ENCODE assay signal across 23 cellular contexts in genomic region chr2:73259704-73260337, GRCh38. TPM values are rescaled to one million over a fixed set of nuclear protein-coding genes. Genes with fewer than 3 reads are reported as not detected.
DNase-seq lines count a peak whose midpoint lies in the region; ATAC-seq, FAIRE-seq and TF ChIP-seq lines count a peak whose summit lies in the region.
"Had no signal": no experiment of that assay in that cellular context is flagged by ENCODE, and none has a peak within 500 bp of the region (broad histone marks: within the 10 kb centered on the region; RNA-seq: fewer than 3 reads in every experiment).

No MANE protein-coding gene starts in this region.

- no peak overlapping the region for H2BK120ac ChIP-seq in H9 (ENCODE audit: low read depth, low read length, poor library complexity, severe bottlenecking)

- H3K27me3 Mint-ChIP-seq in Caco-2 (ENCODE audit: insufficient read depth, unreplicated experiment) = no peaks in the 10 kb centered on the region
- H3K27me3 Mint-ChIP-seq in H9 (ENCODE audit: low read depth) = no peaks in the 10 kb centered on the region; the same call in 1 of the 2 replicates
- H3K27me3 Mint-ChIP-seq: CD4-positive, CD25-positive, alpha-beta regulatory T cell; IgD-negative memory B cell had no signal

- BruUV-seq in HepG2 (replicated peaks; lab: Mats Ljungman, UMichigan) (no TSS peak), Caco-2 (replicated peaks; lab: Mats Ljungman, UMichigan) (no TSS peak)

- H2AFZ ChIP-seq in HepG2 (ENCODE audit: low read length) (no peak overlapping the region), H9 (ENCODE audit: low read length) (no peak overlapping the region)
- H2AFZ ChIP-seq: GM23248, PC-9 had no signal

- H3K4ac ChIP-seq in H9 (ENCODE audit: low read depth, low read length) = no peak overlapping the region

- H3K23me2 ChIP-seq in H9 (ENCODE audit: insufficient read length, low read depth, low read length, poor library complexity, severe bottlenecking) = no peaks in the 10 kb centered on the region

- intact Hi-C loops in HepG2 (cut with micrococcal nuclease; ENCODE audit: unreplicated experiment) (loop anchor here (1.0 to 5.0 kb wide), 3 partner anchors 47 to 98 kb away; no protein-coding TSS in a partner anchor), right lobe of liver (cut with DNase I) (no loop called here), upper lobe of right lung (cut with DNase I) (no loop called here), Caco-2 (cut with micrococcal nuclease; ENCODE audit: unreplicated experiment) (loop anchor here (2.0 kb wide), 1 partner anchor 45 kb away; the partner anchor contains the start of gene SMYD5)

- H3K23ac ChIP-seq in H9 (ENCODE audit: insufficient read length, low read depth, low read length) = no peak overlapping the region

- H3K27me3 ChIP-seq in HepG2 (ENCODE audit: control insufficient read depth in 1 of 2, insufficient read depth in 2 of 2, low read length in 2 of 2) (no peaks in the 10 kb centered on the region), right lobe of liver (no peaks in the 10 kb centered on the region), upper lobe of right lung (no peaks in the 10 kb centered on the region), Caco-2 (replicated peaks; ENCODE audit: control insufficient read depth, insufficient read depth, low read length) (no peaks in the 10 kb centered on the region), H9 (ENCODE audit: insufficient read depth, low read length) (no peaks in the 10 kb centered on the region)

- no peak overlapping the region for H3K27ac Mint-ChIP-seq in Caco-2 (ENCODE audit: unreplicated experiment)
- no peak overlapping the region for H3K27ac Mint-ChIP-seq in H9
- H3K27ac Mint-ChIP-seq: CD4-positive, CD25-positive, alpha-beta regulatory T cell; HFFc6 had no signal

- H3K79me1 ChIP-seq in H9 (ENCODE audit: insufficient read depth, low read depth, low read length, poor library complexity, severe bottlenecking) = no peaks in the 10 kb centered on the region

- H3K9me3 ChIP-seq in HepG2 (ENCODE audit: low read length) (no peaks in the 10 kb centered on the region), right lobe of liver (no peaks in the 10 kb centered on the region), upper lobe of right lung (no peaks in the 10 kb centered on the region), Caco-2 (no peaks in the 10 kb centered on the region), H9 (ENCODE audit: control insufficient read depth, low read depth, low read length) (no peaks in the 10 kb centered on the region)

- no peak overlapping the region for H4K8ac ChIP-seq in H9 (replicated peaks; ENCODE audit: insufficient read length, low read depth, low read length)

- no peak overlapping the region for H2AK5ac ChIP-seq in H9 (ENCODE audit: insufficient read length, low read length)

- H3T11ph ChIP-seq in H9 (ENCODE audit: low read length) = no peak overlapping the region

- no peak overlapping the region for H3K27ac ChIP-seq in HepG2 (ENCODE audit: extremely low read length, insufficient read depth, low read length)
- H3K27ac ChIP-seq in right lobe of liver = no peak overlapping the region
- no peak overlapping the region for H3K27ac ChIP-seq in upper lobe of right lung
- H3K27ac ChIP-seq in H9 (ENCODE audit: insufficient read length, low read depth, low read length) = no peak overlapping the region
- H3K27ac ChIP-seq: GM23248, PC-9 had no signal

- H3K36me3 ChIP-seq in HepG2 (replicated peaks in 1 of 2; ENCODE audit: control insufficient read depth in 1 of 2, insufficient read depth in 2 of 2, low read length in 2 of 2) = peaks cover 2 to 10% of the 10 kb centered on the region in 2 experiments; a peak in 4 of 5 replicates
- H3K36me3 ChIP-seq in right lobe of liver = no peaks in the 10 kb centered on the region
- H3K36me3 ChIP-seq in upper lobe of right lung = no peaks in the 10 kb centered on the region
- H3K36me3 ChIP-seq in Caco-2 (ENCODE audit: control insufficient read depth, insufficient read depth, low read length) = no peaks in the 10 kb centered on the region; the same call in 1 of the 2 replicates

- CTCF ChIA-PET in HepG2 (lab: Yijun Ruan, JAX; ENCODE audit: low intra/inter-chr PET ratio, low total read pairs) = interaction anchor here (1.2 to 1.7 kb wide), 2 partner anchors 83 to 175 kb away, joined by 4 to 8 read pairs; no protein-coding TSS in a partner anchor
- CTCF ChIA-PET in Caco-2 (lab: Charles Lee) = interaction anchor here (1.0 to 1.3 kb wide), 4 partner anchors 9 to 82 kb away, joined by 3 to 6 read pairs (median 4); partner anchors contain the start of gene PRADC1

- H3K36me3 Mint-ChIP-seq in Caco-2 (ENCODE audit: insufficient read depth, unreplicated experiment) = peaks cover 34% of the 10 kb centered on the region
- H3K36me3 Mint-ChIP-seq in H9 (ENCODE audit: insufficient read depth in 1 of 3, low read depth in 3 of 3) = peaks cover 13 to 42% (median 26%) of the 10 kb centered on the region in 3 experiments; a peak in 6 of 7 replicates

- no peaks in the 10 kb centered on the region for H3K4me1 Mint-ChIP-seq in Caco-2 (ENCODE audit: low read depth, unreplicated experiment)
- peaks cover 17 to 18% of the 10 kb centered on the region in 2 experiments for H3K4me1 Mint-ChIP-seq in H9

- POLR2A ChIA-PET in HepG2 (lab: Yijun Ruan, JAX) = interaction anchor here (0.6 to 2.1 kb wide), 5 partner anchors 10 to 47 kb away, joined by 3 to 6 read pairs (median 4); partner anchors contain the start of genes CCT7, PRADC1 and SMYD5
- POLR2A ChIA-PET in Caco-2 (lab: Charles Lee) = no interaction called here

- TF ChIP-seq EP300 in HepG2 (IDR thresholded peaks at IDR 0.05; ENCODE audit: low read depth in 2 of 2, low read length in 2 of 2) = no peak
- no peak for TF ChIP-seq EP300 in HepG2 (CRISPR knock-in tag; IDR thresholded peaks at IDR 0.05; ENCODE audit: borderline replicate concordance)

- H2BK5ac ChIP-seq in H9 (ENCODE audit: insufficient read length, low read length) = no peak overlapping the region

- no peak for TF ChIP-seq RAD21 in HepG2 (CRISPR knock-in tag; IDR thresholded peaks at IDR 0.05)

- no peak for FAIRE-seq in HepG2 (lab: Jason Lieb, UNC)
- FAIRE-seq: D721Med had no signal

- H3K9ac ChIP-seq in HepG2 (ENCODE audit: insufficient read depth, low read depth, low read length) = no peak overlapping the region
- no peak overlapping the region for H3K9ac ChIP-seq in H9 (ENCODE audit: extremely low read depth, insufficient read length, low read length)
- H3K9ac ChIP-seq: GM23248 had no signal

- no peaks in the 10 kb centered on the region for H4K20me1 ChIP-seq in HepG2 (ENCODE audit: insufficient read depth, low read length)
- no peaks in the 10 kb centered on the region for H4K20me1 ChIP-seq in H9 (ENCODE audit: control insufficient read depth, insufficient read depth, insufficient read length)

- no peak overlapping the region for H4K91ac ChIP-seq in H9 (ENCODE audit: insufficient read length, low read depth, low read length)

- no peaks in the 10 kb centered on the region for H3K79me2 ChIP-seq in HepG2 (ENCODE audit: insufficient read depth, low read length)
- H3K79me2 ChIP-seq in H9 (ENCODE audit: insufficient read depth, low read length) = no peaks in the 10 kb centered on the region

- H2BK12ac ChIP-seq in H9 (ENCODE audit: insufficient read length, low read depth, low read length) = no peak overlapping the region

- H2BK15ac ChIP-seq in H9 (ENCODE audit: low read depth, low read length) = no peak overlapping the region

- TF ChIP-seq POLR2A in HepG2 (IDR thresholded peaks at IDR 0.05; ENCODE audit: insufficient read depth in 1 of 2, low read depth in 2 of 2, low read length in 2 of 2) (no peak), right lobe of liver (IDR thresholded peaks at IDR 0.05) (no peak)

- H3K4me3 ChIP-seq in HepG2 (replicated peaks in 1 of 3; ENCODE audit: insufficient read depth in 1 of 3, low read depth in 2 of 3, low read length in 3 of 3) (no peak overlapping the region), right lobe of liver (no peak overlapping the region), upper lobe of right lung (no peak overlapping the region), Caco-2 (ENCODE audit: low read depth, low read length) (no peak overlapping the region)
- H3K4me3 ChIP-seq: GM23248, PC-9 had no signal

- H3K14ac ChIP-seq in H9 (ENCODE audit: insufficient read depth, low read length) = no peak overlapping the region

- TF ChIP-seq CTCF in HepG2 (CRISPR knock-in tag; IDR thresholded peaks at IDR 0.05) = no peak
- no peak for TF ChIP-seq CTCF in right lobe of liver (IDR thresholded peaks at IDR 0.05)
- TF ChIP-seq CTCF in upper lobe of right lung (IDR thresholded peaks at IDR 0.05) = no peak
- no peak for TF ChIP-seq CTCF in Caco-2 (IDR thresholded peaks at IDR 0.05; ENCODE audit: insufficient read depth in 1 of 2, low read depth in 1 of 2, low read length in 1 of 2, severe bottlenecking in 1 of 2, unreplicated experiment in 1 of 2)
- TF ChIP-seq CTCF in H9 (conservative IDR thresholded peaks at IDR 0.05) = no peak

- in situ Hi-C loops in HepG2 (cut with HindIII; ENCODE audit: extremely low pct_ligation_motif_present, low pct_unique_long_range_greater_than_20kb) = no loop called here

- no peak overlapping the region for H2BK20ac ChIP-seq in H9 (ENCODE audit: low read depth, low read length, poor library complexity, severe bottlenecking)

- H3K9me3 Mint-ChIP-seq in Caco-2 (ENCODE audit: unreplicated experiment) (no peaks in the 10 kb centered on the region), H9 (no peaks in the 10 kb centered on the region; a peak in 1 of 5 replicates)
- H3K9me3 Mint-ChIP-seq: CD4-positive, CD25-positive, alpha-beta regulatory T cell; HFFc6; IgD-negative memory B cell had no signal

- DNase-seq in HepG2 (ENCODE audit: low spot score) (no peak), right lobe of liver (no peak), mesenteric fat pad (ENCODE audit: low spot score) (peak; percentile 65), upper lobe of right lung (peak; percentile 39), Caco-2 (no peak), H9 (no peak)
- DNase-seq: CD4-positive, CD25-positive, alpha-beta regulatory T cell; NCI-H1092; NCI-H1417 treated with DMSO at 0.1 percent for 48 hours; NCI-H1694 treated with DMSO at 0.1 percent for 48 hours; NCI-H2081; NCI-H2227 treated with DMSO at 0.1 percent for 48 hours; NCI-H526 treated with DMSO at 0.1 percent for 48 hours had no signal

- H3K18ac ChIP-seq in H9 (ENCODE audit: insufficient read length, low read depth, low read length) = no peak overlapping the region

- 96% methylated on average over 4 of the region's 4 CpGs for WGBS in HepG2 (ENCODE audit: low lambda C conversion rate)
- WGBS in right lobe of liver (ENCODE audit: insufficient coverage, low coverage, low lambda C conversion rate, missing lambda C conversion rate) = 20% methylated on average over 2 of the region's 4 CpGs
- no CpG with 5 or more reads among the region's 4 CpGs for WGBS in H9 (ENCODE audit: extremely low coverage, insufficient read length, low lambda C conversion rate)

- H3K4me1 ChIP-seq in HepG2 (ENCODE audit: insufficient read depth, low read length) (peaks cover 51% of the 10 kb centered on the region), right lobe of liver (no peaks in the 10 kb centered on the region), upper lobe of right lung (no peaks in the 10 kb centered on the region), Caco-2 (no peaks in the 10 kb centered on the region), H9 (ENCODE audit: insufficient read depth, low read length) (no peaks in the 10 kb centered on the region)

- no peak overlapping the region for H3K4me2 ChIP-seq in HepG2 (ENCODE audit: low read depth, low read length)
- H3K4me2 ChIP-seq in H9 (ENCODE audit: insufficient read depth, insufficient read length, low read length) = no peak overlapping the region
- H3K4me2 ChIP-seq: PC-9 had no signal

- H4K5ac ChIP-seq in H9 (ENCODE audit: insufficient read length, low read depth, low read length) = no peak overlapping the region

- H3K4me3 Mint-ChIP-seq in Caco-2 (ENCODE audit: unreplicated experiment) (no peak overlapping the region), H9 (peak overlapping the region in 1 of 2 experiments; percentile 8; a peak in 1 of 5 replicates)
- H3K4me3 Mint-ChIP-seq: CD4-positive, CD25-positive, alpha-beta regulatory T cell; HFFc6; IgD-negative memory B cell had no signal

- no peak for ATAC-seq in HepG2
- no peak for ATAC-seq in right lobe of liver
- ATAC-seq in upper lobe of right lung = no peak

- no peak overlapping the region for H3K56ac ChIP-seq in H9 (ENCODE audit: insufficient read length, low read depth, low read length)

RNA-seq across cellular contexts. Expression of gene FBXO41, which starts 24.5 kb away (rescaled TPM):
- total RNA-seq in HepG2 (2016; rRNA removed; fragmentation: Illumina TruSeq; extraction: Trizol) = 3.0 and 4.2 TPM in 2 replicates
- 1.2 TPM in 2 replicates for total RNA-seq in HepG2 (2016; cell fraction: cytosol; rRNA removed; fragmentation: Illumina TruSeq; extraction: Trizol; ENCODE audit: low read depth)
- 2.7 and 3.8 TPM in 2 replicates for total RNA-seq in HepG2 (2016; cell fraction: insoluble cytoplasmic fraction; rRNA removed; fragmentation: Illumina TruSeq; extraction: Trizol)
- 2.4 and 2.5 TPM in 2 replicates for total RNA-seq in HepG2 (2016; cell fraction: membrane; rRNA removed; fragmentation: Illumina TruSeq; extraction: Trizol)
- 6.0 and 6.4 TPM in 2 replicates for total RNA-seq in HepG2 (2016; cell fraction: nucleus; rRNA removed; fragmentation: Illumina TruSeq; extraction: Trizol)
- polyA plus RNA-seq in HepG2 (2011; rRNA removed) = 10.3 and 11.1 TPM in 2 replicates
- 5.7 and 7.4 TPM in 2 replicates for polyA plus RNA-seq in HepG2 (2011; cell fraction: cytosol; rRNA removed)
- polyA plus RNA-seq in HepG2 (2011; cell fraction: nucleus; rRNA removed) = 32.6 and 44.1 TPM in 2 replicates
- 8.1 and 9.8 TPM in 2 replicates for polyA plus RNA-seq in HepG2 (2012)
- 1.0 and 1.1 TPM in 2 replicates for polyA plus RNA-seq in HepG2 (2016; cell fraction: cytosol; fragmentation: Illumina TruSeq; extraction: Trizol; ENCODE audit: low read depth)
- 3.1 and 4.1 TPM in 2 replicates for polyA plus RNA-seq in HepG2 (2016; cell fraction: insoluble cytoplasmic fraction; fragmentation: Illumina TruSeq; extraction: Trizol; ENCODE audit: low read depth)
- polyA plus RNA-seq in HepG2 (2016; cell fraction: membrane; fragmentation: Illumina TruSeq; extraction: Trizol; ENCODE audit: low read depth) = 1.6 and 2.0 TPM in 2 replicates
- 20.4 and 21.9 TPM in 2 replicates for polyA plus RNA-seq in HepG2 (2016; cell fraction: nucleus; fragmentation: Illumina TruSeq; extraction: Trizol; ENCODE audit: insufficient read depth, low read depth)
- polyA minus RNA-seq in HepG2 (2011; rRNA and poly(A)+ RNA removed; ENCODE audit: low replicate concordance) = 12.4 and 15.2 TPM in 2 replicates
- 5.4 and 6.2 TPM in 2 replicates for polyA minus RNA-seq in HepG2 (2011; cell fraction: cytosol; rRNA and poly(A)+ RNA removed)
- 14.7 and 16.5 TPM in 2 replicates for polyA minus RNA-seq in HepG2 (2011; cell fraction: nucleus; rRNA and poly(A)+ RNA removed)
- under 1 TPM; 0.13 to 0.65 (median 0.38) TPM for total RNA-seq in right lobe of liver
- total RNA-seq in mesenteric fat pad = 1.7 TPM
- total RNA-seq in upper lobe of right lung = 2.1 TPM
- 11.6 and 12.1 TPM in 2 replicates for total RNA-seq in Caco-2 (2022)
- 15.4 and 16.2 TPM in 2 replicates for total RNA-seq in H9 (2021)

RNA-seq across cellular contexts. Expression of gene CCT7, which starts 25.7 kb away (rescaled TPM):
- total RNA-seq in HepG2 (2016; rRNA removed; fragmentation: Illumina TruSeq; extraction: Trizol) (517 and 689 TPM in 2 replicates), right lobe of liver (100 to 1,000 TPM in 3 of 6 experiments, 10 to 100 TPM in 3; 83.5 to 131 (median 99.4) TPM), mesenteric fat pad (190 TPM), upper lobe of right lung (152 TPM), Caco-2 (2022) (450 and 505 TPM in 2 replicates), H9 (2021) (500 and 529 TPM in 2 replicates)
- total RNA-seq in HepG2 (2016; cell fraction: cytosol; rRNA removed; fragmentation: Illumina TruSeq; extraction: Trizol; ENCODE audit: low read depth) = 83.8 and 91.7 TPM in 2 replicates
- total RNA-seq in HepG2 (2016; cell fraction: insoluble cytoplasmic fraction; rRNA removed; fragmentation: Illumina TruSeq; extraction: Trizol) = 525 and 715 TPM in 2 replicates
- 114 and 115 TPM in 2 replicates for total RNA-seq in HepG2 (2016; cell fraction: membrane; rRNA removed; fragmentation: Illumina TruSeq; extraction: Trizol)
- 196 and 212 TPM in 2 replicates for total RNA-seq in HepG2 (2016; cell fraction: nucleus; rRNA removed; fragmentation: Illumina TruSeq; extraction: Trizol)
- 326 and 347 TPM in 2 replicates for polyA plus RNA-seq in HepG2 (2011; rRNA removed)
- polyA plus RNA-seq in HepG2 (2011; cell fraction: cytosol; rRNA removed) = 421 and 439 TPM in 2 replicates
- polyA plus RNA-seq in HepG2 (2011; cell fraction: nucleus; rRNA removed) = 113 and 132 TPM in 2 replicates
- 497 and 591 TPM in 2 replicates for polyA plus RNA-seq in HepG2 (2012)
- polyA plus RNA-seq in HepG2 (2016; cell fraction: cytosol; fragmentation: Illumina TruSeq; extraction: Trizol; ENCODE audit: low read depth) = 60.5 and 62.9 TPM in 2 replicates
- 605 and 611 TPM in 2 replicates for polyA plus RNA-seq in HepG2 (2016; cell fraction: insoluble cytoplasmic fraction; fragmentation: Illumina TruSeq; extraction: Trizol; ENCODE audit: low read depth)
- 71.6 and 78.2 TPM in 2 replicates for polyA plus RNA-seq in HepG2 (2016; cell fraction: membrane; fragmentation: Illumina TruSeq; extraction: Trizol; ENCODE audit: low read depth)
- polyA plus RNA-seq in HepG2 (2016; cell fraction: nucleus; fragmentation: Illumina TruSeq; extraction: Trizol; ENCODE audit: insufficient read depth, low read depth) = 207 and 227 TPM in 2 replicates
- polyA minus RNA-seq in HepG2 (2011; rRNA and poly(A)+ RNA removed; ENCODE audit: low replicate concordance) = 594 and 852 TPM in 2 replicates
- polyA minus RNA-seq in HepG2 (2011; cell fraction: cytosol; rRNA and poly(A)+ RNA removed) = 197 and 217 TPM in 2 replicates
- 138 and 184 TPM in 2 replicates for polyA minus RNA-seq in HepG2 (2011; cell fraction: nucleus; rRNA and poly(A)+ RNA removed)

RNA-seq across cellular contexts. Expression of gene PRADC1, which starts 26.8 kb away (rescaled TPM):
- total RNA-seq in HepG2 (2016; rRNA removed; fragmentation: Illumina TruSeq; extraction: Trizol) = 30.0 and 37.2 TPM in 2 replicates
- total RNA-seq in HepG2 (2016; cell fraction: cytosol; rRNA removed; fragmentation: Illumina TruSeq; extraction: Trizol; ENCODE audit: low read depth) = 141 and 145 TPM in 2 replicates
- 25.4 and 37.6 TPM in 2 replicates for total RNA-seq in HepG2 (2016; cell fraction: insoluble cytoplasmic fraction; rRNA removed; fragmentation: Illumina TruSeq; extraction: Trizol)
- total RNA-seq in HepG2 (2016; cell fraction: membrane; rRNA removed; fragmentation: Illumina TruSeq; extraction: Trizol) = 112 and 121 TPM in 2 replicates
- 16.8 TPM in 2 replicates for total RNA-seq in HepG2 (2016; cell fraction: nucleus; rRNA removed; fragmentation: Illumina TruSeq; extraction: Trizol)
- polyA plus RNA-seq in HepG2 (2011; rRNA removed) = 11.6 and 12.1 TPM in 2 replicates
- 10.0 and 15.9 TPM in 2 replicates for polyA plus RNA-seq in HepG2 (2011; cell fraction: cytosol; rRNA removed)
- polyA plus RNA-seq in HepG2 (2011; cell fraction: nucleus; rRNA removed) = 4.1 and 7.0 TPM in 2 replicates
- 5.7 and 8.8 TPM in 2 replicates for polyA plus RNA-seq in HepG2 (2012)
- 152 and 157 TPM in 2 replicates for polyA plus RNA-seq in HepG2 (2016; cell fraction: cytosol; fragmentation: Illumina TruSeq; extraction: Trizol; ENCODE audit: low read depth)
- 23.1 and 23.9 TPM in 2 replicates for polyA plus RNA-seq in HepG2 (2016; cell fraction: insoluble cytoplasmic fraction; fragmentation: Illumina TruSeq; extraction: Trizol; ENCODE audit: low read depth)
- polyA plus RNA-seq in HepG2 (2016; cell fraction: membrane; fragmentation: Illumina TruSeq; extraction: Trizol; ENCODE audit: low read depth) = 103 and 106 TPM in 2 replicates
- 23.7 and 26.7 TPM in 2 replicates for polyA plus RNA-seq in HepG2 (2016; cell fraction: nucleus; fragmentation: Illumina TruSeq; extraction: Trizol; ENCODE audit: insufficient read depth, low read depth)
- polyA minus RNA-seq in HepG2 (2011; rRNA and poly(A)+ RNA removed; ENCODE audit: low replicate concordance) = 19.5 and 55.8 TPM in 2 replicates
- polyA minus RNA-seq in HepG2 (2011; cell fraction: cytosol; rRNA and poly(A)+ RNA removed) = 2.7 and 5.5 TPM in 2 replicates
- 2.2 and 3.3 TPM in 2 replicates for polyA minus RNA-seq in HepG2 (2011; cell fraction: nucleus; rRNA and poly(A)+ RNA removed)
- total RNA-seq in right lobe of liver = 10 to 100 TPM; 17.8 to 26.1 (median 22.5) TPM
- total RNA-seq in mesenteric fat pad = 31.1 TPM
- total RNA-seq in upper lobe of right lung = 15.5 TPM
- total RNA-seq in Caco-2 (2022) = 24.1 and 25.4 TPM in 2 replicates
- 9.6 and 11.1 TPM in 2 replicates for total RNA-seq in H9 (2021)

RNA-seq across cellular contexts. Expression of gene EGR4, which starts 33.5 kb away (rescaled TPM):
- total RNA-seq in HepG2 (2016; rRNA removed; fragmentation: Illumina TruSeq; extraction: Trizol) = not detected in 2 replicates
- total RNA-seq in HepG2 (2016; cell fraction: cytosol; rRNA removed; fragmentation: Illumina TruSeq; extraction: Trizol; ENCODE audit: low read depth) = not detected in 2 replicates
- total RNA-seq in HepG2 (2016; cell fraction: insoluble cytoplasmic fraction; rRNA removed; fragmentation: Illumina TruSeq; extraction: Trizol) = 0.06 TPM in 1 of 2 replicates, not detected in the other
- total RNA-seq in HepG2 (2016; cell fraction: membrane; rRNA removed; fragmentation: Illumina TruSeq; extraction: Trizol) = not detected in 2 replicates
- not detected in 2 replicates for total RNA-seq in HepG2 (2016; cell fraction: nucleus; rRNA removed; fragmentation: Illumina TruSeq; extraction: Trizol)
- not detected in 2 replicates for polyA plus RNA-seq in HepG2 (2011; rRNA removed)
- 0.03 TPM in 1 of 2 replicates, not detected in the other for polyA plus RNA-seq in HepG2 (2011; cell fraction: cytosol; rRNA removed)
- 0.07 TPM in 1 of 2 replicates, not detected in the other for polyA plus RNA-seq in HepG2 (2011; cell fraction: nucleus; rRNA removed)
- not detected in 2 replicates for polyA plus RNA-seq in HepG2 (2012)
- not detected in 2 replicates for polyA plus RNA-seq in HepG2 (2016; cell fraction: cytosol; fragmentation: Illumina TruSeq; extraction: Trizol; ENCODE audit: low read depth)
- polyA plus RNA-seq in HepG2 (2016; cell fraction: insoluble cytoplasmic fraction; fragmentation: Illumina TruSeq; extraction: Trizol; ENCODE audit: low read depth) = not detected in 2 replicates
- not detected in 2 replicates for polyA plus RNA-seq in HepG2 (2016; cell fraction: membrane; fragmentation: Illumina TruSeq; extraction: Trizol; ENCODE audit: low read depth)
- polyA plus RNA-seq in HepG2 (2016; cell fraction: nucleus; fragmentation: Illumina TruSeq; extraction: Trizol; ENCODE audit: insufficient read depth, low read depth) = not detected in 2 replicates
- polyA minus RNA-seq in HepG2 (2011; rRNA and poly(A)+ RNA removed; ENCODE audit: low replicate concordance) = not detected in 2 replicates
- not detected in 2 replicates for polyA minus RNA-seq in HepG2 (2011; cell fraction: cytosol; rRNA and poly(A)+ RNA removed)
- 0.25 TPM in 1 of 2 replicates, not detected in the other for polyA minus RNA-seq in HepG2 (2011; cell fraction: nucleus; rRNA and poly(A)+ RNA removed)
- total RNA-seq in right lobe of liver = not detected
- total RNA-seq in mesenteric fat pad = not detected
- not detected for total RNA-seq in upper lobe of right lung
- 0.30 TPM in 1 of 2 replicates, not detected in the other for total RNA-seq in Caco-2 (2022)
- 0.85 and 1.2 TPM in 2 replicates for total RNA-seq in H9 (2021)
- total RNA-seq: Daoy, G401, GM23248, H7, HFFc6, NCI-H460, PC-9 had no signal
- polyA plus RNA-seq: BJ; CD4-positive, CD25-positive, alpha-beta regulatory T cell; GM23248 had no signal

RNA-seq across cellular contexts. Expression of gene SMYD5, which starts 45.8 kb away (rescaled TPM):
- total RNA-seq in HepG2 (2016; rRNA removed; fragmentation: Illumina TruSeq; extraction: Trizol) = 70.4 and 70.6 TPM in 2 replicates
- 9.8 and 10.0 TPM in 2 replicates for total RNA-seq in HepG2 (2016; cell fraction: cytosol; rRNA removed; fragmentation: Illumina TruSeq; extraction: Trizol; ENCODE audit: low read depth)
- 60.2 and 71.8 TPM in 2 replicates for total RNA-seq in HepG2 (2016; cell fraction: insoluble cytoplasmic fraction; rRNA removed; fragmentation: Illumina TruSeq; extraction: Trizol)
- total RNA-seq in HepG2 (2016; cell fraction: membrane; rRNA removed; fragmentation: Illumina TruSeq; extraction: Trizol) = 27.7 and 31.2 TPM in 2 replicates
- total RNA-seq in HepG2 (2016; cell fraction: nucleus; rRNA removed; fragmentation: Illumina TruSeq; extraction: Trizol) = 60.7 and 66.5 TPM in 2 replicates
- polyA plus RNA-seq in HepG2 (2011; rRNA removed) = 55.8 and 62.2 TPM in 2 replicates
- 42.9 and 47.4 TPM in 2 replicates for polyA plus RNA-seq in HepG2 (2011; cell fraction: cytosol; rRNA removed)
- 96.0 and 102 TPM in 2 replicates for polyA plus RNA-seq in HepG2 (2011; cell fraction: nucleus; rRNA removed)
- polyA plus RNA-seq in HepG2 (2012) = 48.5 and 51.9 TPM in 2 replicates
- polyA plus RNA-seq in HepG2 (2016; cell fraction: cytosol; fragmentation: Illumina TruSeq; extraction: Trizol; ENCODE audit: low read depth) = 8.0 TPM in 2 replicates
- 52.6 and 65.1 TPM in 2 replicates for polyA plus RNA-seq in HepG2 (2016; cell fraction: insoluble cytoplasmic fraction; fragmentation: Illumina TruSeq; extraction: Trizol; ENCODE audit: low read depth)
- polyA plus RNA-seq in HepG2 (2016; cell fraction: membrane; fragmentation: Illumina TruSeq; extraction: Trizol; ENCODE audit: low read depth) = 20.7 and 22.3 TPM in 2 replicates
- 82.3 and 84.7 TPM in 2 replicates for polyA plus RNA-seq in HepG2 (2016; cell fraction: nucleus; fragmentation: Illumina TruSeq; extraction: Trizol; ENCODE audit: insufficient read depth, low read depth)
- polyA minus RNA-seq in HepG2 (2011; rRNA and poly(A)+ RNA removed; ENCODE audit: low replicate concordance) = 57.7 and 119 TPM in 2 replicates
- polyA minus RNA-seq in HepG2 (2011; cell fraction: cytosol; rRNA and poly(A)+ RNA removed) = 18.6 and 21.6 TPM in 2 replicates
- 78.0 and 87.9 TPM in 2 replicates for polyA minus RNA-seq in HepG2 (2011; cell fraction: nucleus; rRNA and poly(A)+ RNA removed)
- total RNA-seq in right lobe of liver = 10 to 100 TPM in 3 of 6 experiments, 1 to 10 TPM in 3; 5.3 to 12.2 (median 9.4) TPM
- total RNA-seq in mesenteric fat pad = 25.1 TPM
- 16.8 TPM for total RNA-seq in upper lobe of right lung
- total RNA-seq in Caco-2 (2022) = 53.1 and 65.8 TPM in 2 replicates
- total RNA-seq in H9 (2021) = 41.7 and 45.2 TPM in 2 replicates

Comparison
In these comparisons a context has a peak if more than half of its experiments do, and no peak if none do; other contexts are left out.
1. intact Hi-C loops: an anchor here in HepG2 (1.0 to 5.0 kb wide) and Caco-2 (2.0 kb wide); none called in right lobe of liver and upper lobe of right lung.
2. DNase-seq: peak in mesenteric fat pad (single experiment) and upper lobe of right lung (single experiment); none in HepG2 (single experiment), right lobe of liver (0 of 3), Caco-2 (0 of 2) and H9 (single experiment).